18 cellular contexts compared by ENCODE assay signal in the genomic region with DNA sequence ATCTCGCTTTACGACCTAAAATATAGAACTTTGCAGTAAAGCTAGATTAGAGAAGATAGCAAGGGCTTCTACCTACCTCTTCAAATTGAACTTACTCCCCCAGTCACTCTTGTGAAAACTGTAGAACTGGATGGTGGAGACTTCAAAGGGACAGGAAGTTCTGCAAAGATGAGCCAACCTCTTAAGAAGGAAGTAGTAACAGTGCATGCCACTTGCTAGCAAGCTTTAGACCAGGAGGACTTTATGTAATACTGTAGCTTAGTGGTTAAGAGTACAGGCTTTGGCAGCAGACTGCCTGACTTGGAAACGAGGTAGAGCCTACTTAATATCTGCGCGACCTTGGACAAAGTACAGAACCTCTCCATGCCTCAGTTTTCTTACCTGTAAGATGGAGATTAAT. TPM values are rescaled to one million over a fixed set of nuclear protein-coding genes. Genes with fewer than 3 reads are reported as not detected.
A peak's percentile ranks its signal among the peaks of the same experiment; 100 is the strongest.
DNase-seq lines count a peak whose midpoint lies in the region; ATAC-seq and TF ChIP-seq lines count a peak whose summit lies in the region.
"Had no signal": no experiment of that assay in that cellular context is flagged by ENCODE, and none has a peak within 500 bp of the region (broad histone marks: within the 10 kb centered on the region; RNA-seq: fewer than 3 reads in every experiment).

No MANE protein-coding gene starts in this region.

- H4K20me1 ChIP-seq in OCI-LY7 (ENCODE audit: insufficient read depth, low read length): no peaks in the 10 kb centered on the region

- H3K27ac Mint-ChIP-seq in CD4-positive, CD25-positive, alpha-beta regulatory T cell: peak overlapping the region in 2 of 3 donors; percentile 55 to 89
- H3K27ac Mint-ChIP-seq in CD8-positive, alpha-beta memory T cell: peak overlapping the region in 7 of 8 donors; percentile 25 to 75 (median 70)
- peak overlapping the region; percentile 67 for H3K27ac Mint-ChIP-seq in activated naive CD8-positive, alpha-beta T cell treated with anti-CD3 and anti-CD28 coated beads, Interleukin-2, amount 10 ng/mL, durations not matched to agents 7 days and 5 days
- H3K27ac Mint-ChIP-seq: HFFc6 had no signal

- no peaks in the 10 kb centered on the region for H3K36me3 ChIP-seq in CD4-positive, CD25-positive, alpha-beta regulatory T cell (ENCODE audit: control insufficient read depth, insufficient read depth, low read length)
- H3K36me3 ChIP-seq in CD8-positive, alpha-beta memory T cell (ENCODE audit: insufficient read depth, low read length): no peaks in the 10 kb centered on the region
- no peaks in the 10 kb centered on the region for H3K36me3 ChIP-seq in OCI-LY7 (ENCODE audit: insufficient read depth, low read length)
- H3K36me3 ChIP-seq: brain microvascular endothelial cell, prostate gland, SJCRH30, thyroid gland had no signal

- peak; percentile 100 for ATAC-seq in CD4-positive, CD25-positive, alpha-beta regulatory T cell (ENCODE audit: low read depth in 2 of 2)
- ATAC-seq in activated naive CD8-positive, alpha-beta T cell treated with anti-CD3 and anti-CD28 coated beads, Interleukin-2, amount 10 ng/mL, durations not matched to agents 7 days and 5 days (ENCODE audit: low read depth): peak; percentile 99
- ATAC-seq: left cardiac atrium had no signal

- no peak overlapping the region for H2AFZ ChIP-seq in OCI-LY7 (ENCODE audit: low read length)

- peaks cover 6 to 51% (median 25%) of the 10 kb centered on the region in 4 donors for H3K4me1 Mint-ChIP-seq in CD4-positive, CD25-positive, alpha-beta regulatory T cell
- peaks cover 25 to 53% (median 50%) of the 10 kb centered on the region in 3 donors for H3K4me1 Mint-ChIP-seq in CD8-positive, alpha-beta memory T cell
- peaks cover 15% of the 10 kb centered on the region for H3K4me1 Mint-ChIP-seq in activated naive CD8-positive, alpha-beta T cell treated with anti-CD3 and anti-CD28 coated beads, Interleukin-2, amount 10 ng/mL, durations not matched to agents 7 days and 5 days

- H3K4me1 ChIP-seq in CD4-positive, CD25-positive, alpha-beta regulatory T cell (ENCODE audit: control insufficient read depth, insufficient read depth, low read length, poor library complexity, severe bottlenecking): peaks cover 10% of the 10 kb centered on the region
- H3K4me1 ChIP-seq in CD8-positive, alpha-beta memory T cell (ENCODE audit: insufficient read depth, low read length): peaks cover 25% of the 10 kb centered on the region
- no peaks in the 10 kb centered on the region for H3K4me1 ChIP-seq in OCI-LY7 (ENCODE audit: insufficient read depth, low read length, poor library complexity, severe bottlenecking)
- H3K4me1 ChIP-seq: prostate gland, SJCRH30, thyroid gland had no signal

- no peaks in the 10 kb centered on the region for H3K27me3 Mint-ChIP-seq in CD4-positive, CD25-positive, alpha-beta regulatory T cell
- H3K27me3 Mint-ChIP-seq in CD8-positive, alpha-beta memory T cell: peaks cover 0 to 5% of the 10 kb centered on the region in 2 donors
- no peaks in the 10 kb centered on the region for H3K27me3 Mint-ChIP-seq in activated naive CD8-positive, alpha-beta T cell treated with anti-CD3 and anti-CD28 coated beads, Interleukin-2, amount 10 ng/mL, durations not matched to agents 7 days and 5 days

- H3K4me3 Mint-ChIP-seq in CD4-positive, CD25-positive, alpha-beta regulatory T cell: peak overlapping the region; percentile 40 to 79 (median 74)
- peak overlapping the region; percentile 7 to 75 (median 68) for H3K4me3 Mint-ChIP-seq in CD8-positive, alpha-beta memory T cell
- H3K4me3 Mint-ChIP-seq in activated naive CD8-positive, alpha-beta T cell treated with anti-CD3 and anti-CD28 coated beads, Interleukin-2, amount 10 ng/mL, durations not matched to agents 7 days and 5 days: peak overlapping the region; percentile 19
- H3K4me3 Mint-ChIP-seq: CD14-positive monocyte, HFFc6 had no signal

- no peak overlapping the region for H3K4me2 ChIP-seq in OCI-LY7 (ENCODE audit: low read length)

- no peaks in the 10 kb centered on the region for H3K36me3 Mint-ChIP-seq in CD4-positive, CD25-positive, alpha-beta regulatory T cell
- peaks cover 2 to 3% (median 2%) of the 10 kb centered on the region in 3 donors for H3K36me3 Mint-ChIP-seq in CD8-positive, alpha-beta memory T cell
- H3K36me3 Mint-ChIP-seq in activated naive CD8-positive, alpha-beta T cell treated with anti-CD3 and anti-CD28 coated beads, Interleukin-2, amount 10 ng/mL, durations not matched to agents 7 days and 5 days: peaks cover 18% of the 10 kb centered on the region
- H3K36me3 Mint-ChIP-seq: CD14-positive monocyte had no signal

- BruUV-seq in OCI-LY7 (replicated peaks; lab: Mats Ljungman, UMichigan): no TSS peak

- peaks cover 0 to 18% (median 5%) of the 10 kb centered on the region in 7 donors for H3K9me3 Mint-ChIP-seq in CD4-positive, CD25-positive, alpha-beta regulatory T cell
- H3K9me3 Mint-ChIP-seq in CD8-positive, alpha-beta memory T cell: peaks cover 0 to 19% (median 13%) of the 10 kb centered on the region in 5 donors
- peaks cover 14% of the 10 kb centered on the region for H3K9me3 Mint-ChIP-seq in activated naive CD8-positive, alpha-beta T cell treated with anti-CD3 and anti-CD28 coated beads, Interleukin-2, amount 10 ng/mL, durations not matched to agents 7 days and 5 days

- peak in 2 of 3 donors; percentile 63 for DNase-seq in CD4-positive, CD25-positive, alpha-beta regulatory T cell
- peak in 3 of 5 donors; percentile 45 to 61 (median 60) for DNase-seq in CD8-positive, alpha-beta memory T cell
- DNase-seq in OCI-LY7 (ENCODE audit: low spot score) (peak; percentile 2), NCI-H2081 treated with DMSO at 0.1 percent for 48 hours (lab: John Stamatoyannopoulos, UW) (no peak), GM19238 (ENCODE audit: insufficient read length, low spot score) (no peak), DMS53 treated with DMSO at 0.1 percent for 48 hours (lab: John Stamatoyannopoulos, UW; ENCODE audit: unreplicated experiment) (no peak)
- no peak for DNase-seq in activated naive CD8-positive, alpha-beta T cell treated with anti-CD3 and anti-CD28 coated beads, Interleukin-2, amount 10 ng/mL, durations not matched to agents 7 days and 5 days
- DNase-seq: brain microvascular endothelial cell; HFFc6; hypothalamus; left cardiac atrium; NCI-H2107; NK-92 treated with Interleukin-12 subunit alpha and Interleukin-12 subunit beta, amount 100 ng/mL, for 24 hours; SJCRH30; stimulated activated CD4-positive, alpha-beta T cell treated with anti-CD3 and anti-CD28 coated beads, Interleukin-12 subunit alpha, Interleukin-12 subunit beta, amount 100 ng/mL, for 4 hours; thyroid gland had no signal

- H3K9me3 ChIP-seq in CD4-positive, CD25-positive, alpha-beta regulatory T cell (ENCODE audit: control insufficient read depth in 2 of 2, low read length in 2 of 2): no peaks in the 10 kb centered on the region
- peaks cover 6% of the 10 kb centered on the region for H3K9me3 ChIP-seq in CD8-positive, alpha-beta memory T cell (ENCODE audit: low read length)
- H3K9me3 ChIP-seq in OCI-LY7 (ENCODE audit: low read length): no peaks in the 10 kb centered on the region
- H3K9me3 ChIP-seq: prostate gland, SJCRH30, thyroid gland had no signal

- no peak for TF ChIP-seq CTCF in OCI-LY7 (conservative IDR thresholded peaks at IDR 0.05; ENCODE audit: low read length)

- CTCF ChIA-PET in CD8-positive, alpha-beta memory T cell (lab: Charles Lee): interaction anchor here (2.4 kb wide), 1 partner anchor 28 kb away, joined by 8 read pairs; a partner anchor contains a TSS
- CTCF ChIA-PET in OCI-LY7 (lab: Charles Lee; ENCODE audit: unreplicated experiment): no interaction called here

- H3K4me3 ChIP-seq in CD4-positive, CD25-positive, alpha-beta regulatory T cell (ENCODE audit: low read depth, low read length): peak overlapping the region; percentile 43
- peak overlapping the region; percentile 31 for H3K4me3 ChIP-seq in CD8-positive, alpha-beta memory T cell (ENCODE audit: low read length)
- no peak overlapping the region for H3K4me3 ChIP-seq in OCI-LY7 (ENCODE audit: low read depth, low read length, poor library complexity, severe bottlenecking)
- H3K4me3 ChIP-seq: prostate gland, SJCRH30, thyroid gland had no signal

- H3K27ac ChIP-seq in CD4-positive, CD25-positive, alpha-beta regulatory T cell (ENCODE audit: insufficient read depth, low read length, poor library complexity, severe bottlenecking): peak overlapping the region; percentile 41
- no peak overlapping the region for H3K27ac ChIP-seq in CD8-positive, alpha-beta memory T cell (ENCODE audit: low read depth, low read length)
- no peak overlapping the region for H3K27ac ChIP-seq in OCI-LY7 (ENCODE audit: low read depth, low read length, poor library complexity, severe bottlenecking)
- H3K27ac ChIP-seq: brain microvascular endothelial cell, prostate gland, SJCRH30, thyroid gland had no signal

- intact Hi-C loops in OCI-LY7 (cut with micrococcal nuclease; ENCODE audit: unreplicated experiment): no loop called here

- no peaks in the 10 kb centered on the region for H3K27me3 ChIP-seq in CD4-positive, CD25-positive, alpha-beta regulatory T cell (ENCODE audit: control insufficient read depth, insufficient read depth, low read length)
- H3K27me3 ChIP-seq in CD8-positive, alpha-beta memory T cell (ENCODE audit: insufficient read depth, low read length, poor library complexity, severe bottlenecking): no peaks in the 10 kb centered on the region
- H3K27me3 ChIP-seq: brain microvascular endothelial cell, SJCRH30, thyroid gland had no signal

- no peaks in the 10 kb centered on the region for H3K9me2 ChIP-seq in OCI-LY7 (ENCODE audit: insufficient read depth, low read length)

- H3K79me2 ChIP-seq in OCI-LY7 (ENCODE audit: insufficient read depth, low read depth, low read length): no peaks in the 10 kb centered on the region

- POLR2A ChIA-PET in CD8-positive, alpha-beta memory T cell (lab: Charles Lee): interaction anchor here (2.1 kb wide), 1 partner anchor 27 kb away, joined by 13 read pairs; a partner anchor contains a TSS
- POLR2A ChIA-PET in OCI-LY7 (lab: Charles Lee): no interaction called here
- POLR2A ChIA-PET in activated naive CD8-positive, alpha-beta T cell treated with anti-CD3 and anti-CD28 coated beads, Interleukin-2, amount 10 ng/mL, durations not matched to agents 7 days and 5 days (lab: Charles Lee): no interaction called here

RNA-seq across cellular contexts. Expression of a gene that starts 27.5 kb away (rescaled TPM):
- total RNA-seq in CD4-positive, CD25-positive, alpha-beta regulatory T cell: 22.9 TPM
- 100 to 1,000 TPM in 1 of 4 donors, 10 to 100 TPM in 3; 81.7 to 101 (median 88.6) TPM for polyA plus RNA-seq in CD4-positive, CD25-positive, alpha-beta regulatory T cell
- 10 to 100 TPM; 80.1 to 86.3 TPM for total RNA-seq in CD8-positive, alpha-beta memory T cell
- 78.9 TPM for polyA plus RNA-seq in CD8-positive, alpha-beta memory T cell
- 42.9 and 45.5 TPM in 2 replicates for total RNA-seq in OCI-LY7 (2014; rRNA removed; shearing (Covaris generic))
- 58.5 and 63.4 TPM in 2 replicates for total RNA-seq in OCI-LY7 (2022)
- 10 to 100 TPM; 44.7 to 49.2 TPM for total RNA-seq in activated naive CD8-positive, alpha-beta T cell treated with anti-CD3 and anti-CD28 coated beads, Interleukin-2, amount 10 ng/mL, durations not matched to agents 7 days and 5 days

Comparison
In these comparisons a context has a peak if more than half of its experiments do, and no peak if none do; other contexts are left out.
1. DNase-seq: peak in CD4-positive, CD25-positive, alpha-beta regulatory T cell (2 of 3), CD8-positive, alpha-beta memory T cell (3 of 5) and OCI-LY7 (single experiment); none in activated naive CD8-positive, alpha-beta T cell treated with anti-CD3 and anti-CD28 coated beads, Interleukin-2, amount 10 ng/mL, durations not matched to agents 7 days and 5 days (single experiment), NCI-H2081 treated with DMSO at 0.1 percent for 48 hours (single experiment), GM19238 (single experiment) and DMS53 treated with DMSO at 0.1 percent for 48 hours (single experiment).
2. H3K4me3 Mint-ChIP-seq: peak in every context shown above with its lines; median percentile 74 in CD4-positive, CD25-positive, alpha-beta regulatory T cell; 68 in CD8-positive, alpha-beta memory T cell; 19 in activated naive CD8-positive, alpha-beta T cell treated with anti-CD3 and anti-CD28 coated beads, Interleukin-2, amount 10 ng/mL, durations not matched to agents 7 days and 5 days.
3. Peak in every context shown above with its lines, with median percentiles within 50 percentile points of each other: H3K27ac Mint-ChIP-seq.